19 cellular contexts compared by ENCODE assay signal in the genomic region with DNA sequence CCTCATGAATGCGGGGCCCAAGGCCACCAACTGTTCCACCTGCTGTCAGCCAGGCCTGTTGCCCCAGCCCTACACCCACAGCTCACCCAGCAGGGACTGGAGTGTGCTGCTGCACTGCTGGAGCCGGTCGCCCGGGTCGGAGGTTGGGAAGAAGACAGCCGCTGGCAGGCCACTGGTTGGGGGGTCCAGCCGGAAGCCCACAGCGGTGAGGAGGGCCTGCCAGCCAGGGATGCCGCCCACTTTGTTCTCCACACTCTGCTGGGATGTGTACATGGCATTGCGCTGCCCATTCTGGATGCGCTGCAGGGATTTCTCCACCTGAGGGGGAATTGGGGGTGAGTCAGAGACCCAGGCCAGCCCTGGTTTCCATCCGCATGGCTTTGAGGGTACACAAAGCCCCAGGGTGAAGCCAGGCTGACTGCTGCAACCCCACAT.
A peak's percentile ranks its signal among the peaks of the same experiment; 100 is the strongest.
DNase-seq lines count a peak whose midpoint lies in the region; ATAC-seq, FAIRE-seq and TF ChIP-seq lines count a peak whose summit lies in the region.
"Had no signal": no experiment of that assay in that cellular context is flagged by ENCODE, and none has a peak within 500 bp of the region (broad histone marks: within the 10 kb centered on the region; RNA-seq: fewer than 3 reads in every experiment).

No MANE protein-coding gene starts in this region.

- intact Hi-C loops in right lobe of liver (cut with DNase I): no loop called here
- intact Hi-C loops in HepG2 (cut with micrococcal nuclease; ENCODE audit: unreplicated experiment): no loop called here

- no peaks in the 10 kb centered on the region for H3K9me3 ChIP-seq in right lobe of liver
- H3K9me3 ChIP-seq in HepG2 (ENCODE audit: low read length): no peaks in the 10 kb centered on the region
- H3K9me3 ChIP-seq in H1 (ENCODE audit: insufficient read depth in 2 of 2, low read depth in 1 of 2, low read length in 1 of 2): no peaks in the 10 kb centered on the region
- no peaks in the 10 kb centered on the region for H3K9me3 ChIP-seq in osteoblast (ENCODE audit: low read depth, low read length)
- H3K9me3 ChIP-seq: MG63 had no signal

- H4K20me1 ChIP-seq in HepG2 (ENCODE audit: insufficient read depth, low read length) (no peaks in the 10 kb centered on the region), H1 (replicated peaks in 1 of 2; ENCODE audit: control insufficient read depth in 1 of 2, insufficient read depth in 2 of 2, low read length in 2 of 2) (peaks cover 0 to 2% of the 10 kb centered on the region in 2 experiments), osteoblast (ENCODE audit: insufficient read depth, low read length) (peaks cover 3% of the 10 kb centered on the region)

- no peaks in the 10 kb centered on the region for H3K27me3 ChIP-seq in right lobe of liver
- no peaks in the 10 kb centered on the region for H3K27me3 ChIP-seq in HepG2 (ENCODE audit: control insufficient read depth in 1 of 2, insufficient read depth in 2 of 2, low read length in 2 of 2)
- peaks cover 0 to 2% (median 0%) of the 10 kb centered on the region in 4 experiments; a peak in 2 of 7 replicates for H3K27me3 ChIP-seq in H1 (replicated peaks in 1 of 4; ENCODE audit: control insufficient read depth in 3 of 4, extremely low read depth in 1 of 4, insufficient read depth in 3 of 4, low read length in 3 of 4)
- no peaks in the 10 kb centered on the region for H3K27me3 ChIP-seq in osteoblast (ENCODE audit: insufficient read depth, low read length)
- H3K27me3 ChIP-seq: MG63 had no signal

- in situ Hi-C loops in HepG2 (cut with HindIII; ENCODE audit: extremely low pct_ligation_motif_present, low pct_unique_long_range_greater_than_20kb): no loop called here

- H2BK15ac ChIP-seq in H1 (ENCODE audit: low read length): no peak overlapping the region

- H3K4me3 ChIP-seq in right lobe of liver (no peak overlapping the region), HepG2 (replicated peaks in 1 of 3; ENCODE audit: insufficient read depth in 1 of 3, low read depth in 2 of 3, low read length in 3 of 3) (no peak overlapping the region), H1 (ENCODE audit: extremely low read depth in 1 of 4, insufficient read depth in 2 of 4, low read depth in 3 of 4, low read length in 4 of 4) (no peak overlapping the region), osteoblast (ENCODE audit: insufficient read depth, low read length) (no peak overlapping the region)
- H3K4me3 ChIP-seq: GM23338, MG63 had no signal

- no peak overlapping the region for H3K9ac ChIP-seq in HepG2 (ENCODE audit: insufficient read depth, low read depth, low read length)
- H3K9ac ChIP-seq in H1 (replicated peaks in 1 of 4; ENCODE audit: extremely low read depth in 1 of 4, low read depth in 3 of 4, low read length in 3 of 4): no peak overlapping the region
- H3K9ac ChIP-seq: KMS-11 had no signal

- H2BK20ac ChIP-seq in H1 (ENCODE audit: low read length): no peak overlapping the region

- H4K5ac ChIP-seq in H1 (ENCODE audit: insufficient read length, low read depth, low read length): no peak overlapping the region

- H3K4ac ChIP-seq in H1 (replicated peaks; ENCODE audit: insufficient read length, low read depth, low read length): no peak overlapping the region

- no peaks in the 10 kb centered on the region; the same call in 1 of the 2 replicates for H3K23me2 ChIP-seq in H1 (ENCODE audit: low read depth, low read length)

- ATAC-seq in right lobe of liver (no peak), HepG2 (no peak), GM21367 (IDR thresholded peaks at IDR 0.05; ENCODE audit: unreplicated experiment) (no peak)
- ATAC-seq: GM23338, Panc1 had no signal

- H2BK120ac ChIP-seq in H1 (replicated peaks; ENCODE audit: low read depth, low read length): no peak overlapping the region

- TF ChIP-seq EP300 in HepG2 (IDR thresholded peaks at IDR 0.05; ENCODE audit: low read depth in 2 of 2, low read length in 2 of 2): no peak
- no peak for TF ChIP-seq EP300 in HepG2 (CRISPR knock-in tag; IDR thresholded peaks at IDR 0.05; ENCODE audit: borderline replicate concordance)
- no peak for TF ChIP-seq EP300 in H1 (IDR thresholded peaks at IDR 0.05; ENCODE audit: borderline replicate concordance in 1 of 2, low read depth in 2 of 2, low read length in 2 of 2)

- no peak for TF ChIP-seq CTCF in right lobe of liver (IDR thresholded peaks at IDR 0.05)
- no peak for TF ChIP-seq CTCF in HepG2 (CRISPR knock-in tag; IDR thresholded peaks at IDR 0.05)
- TF ChIP-seq CTCF in H1 (IDR thresholded peaks at IDR 0.05; ENCODE audit: control extremely low read depth in 1 of 3, insufficient read depth in 1 of 3, low read depth in 1 of 3, low read length in 3 of 3): no peak
- no peak for TF ChIP-seq CTCF in osteoblast (IDR thresholded peaks at IDR 0.05; ENCODE audit: extremely low read depth, low read depth, low read length)

- DNase-seq in right lobe of liver (peak in 2 of 3 donors; percentile 42 to 47), HepG2 (ENCODE audit: low spot score) (no peak), H1 (ENCODE audit: low read depth in 1 of 2, low spot score in 2 of 2) (no peak), osteoblast (ENCODE audit: insufficient read length, low spot score, missing footprints) (peak; percentile 65), NCI-H187 treated with DMSO at 0.1 percent for 48 hours (lab: John Stamatoyannopoulos, UW) (no peak), cerebellar nuclear complex (lab: John Stamatoyannopoulos, UW) (no peak)
- DNase-seq: DND-41, GF-D8, MG63, NCI-H1092 treated with DMSO at 0.1 percent for 48 hours, NCI-H1694 treated with DMSO at 0.1 percent for 48 hours, NCI-H2171, NCI-H446 treated with DMSO at 0.1 percent for 48 hours, NCI-H748 treated with DMSO at 0.1 percent for 48 hours, SHP77 had no signal

- CTCF ChIA-PET in HepG2 (lab: Yijun Ruan, JAX; ENCODE audit: low intra/inter-chr PET ratio, low total read pairs): no interaction called here
- CTCF ChIA-PET in H1 (lab: Charles Lee; ENCODE audit: partially characterized antibody): interaction anchor here (0.9 to 3.1 kb wide), 8 partner anchors 8 to 118 kb away, joined by 3 to 38 read pairs (median 8); no protein-coding TSS in a partner anchor

- H4K91ac ChIP-seq in H1 (replicated peaks; ENCODE audit: insufficient read length, low read length): no peak overlapping the region

- H3K4me1 ChIP-seq in right lobe of liver (peaks cover 0 to 11% (median 5%) of the 10 kb centered on the region in 4 donors), HepG2 (ENCODE audit: insufficient read depth, low read length) (peaks cover 8% of the 10 kb centered on the region), H1 (replicated peaks in 1 of 4; ENCODE audit: control insufficient read depth in 3 of 4, insufficient read depth in 4 of 4, low read length in 3 of 4) (peaks cover 0 to 24% (median 17%) of the 10 kb centered on the region in 4 experiments; a peak in 6 of 7 replicates), osteoblast (ENCODE audit: insufficient read depth, low read length) (peaks cover 28% of the 10 kb centered on the region)

- H2AFZ ChIP-seq in HepG2 (ENCODE audit: low read length) (no peak overlapping the region), H1 (ENCODE audit: low read length) (no peak overlapping the region), osteoblast (ENCODE audit: low read length) (no peak overlapping the region)
- H2AFZ ChIP-seq: GM23338 had no signal

- H4K8ac ChIP-seq in H1 (ENCODE audit: extremely low read depth, insufficient read depth, low read length): no peak overlapping the region

- H3K36me3 ChIP-seq in right lobe of liver (no peaks in the 10 kb centered on the region), HepG2 (replicated peaks in 1 of 2; ENCODE audit: control insufficient read depth in 1 of 2, insufficient read depth in 2 of 2, low read length in 2 of 2) (peaks cover 9% of the 10 kb centered on the region in 2 experiments; a peak in 4 of 5 replicates), H1 (ENCODE audit: control insufficient read depth in 2 of 4, insufficient read depth in 4 of 4, low read length in 3 of 4) (no peaks in the 10 kb centered on the region; a peak in 1 of 8 replicates), osteoblast (ENCODE audit: insufficient read depth, low read length) (peaks cover 4% of the 10 kb centered on the region)
- H3K36me3 ChIP-seq: MG63 had no signal

- POLR2A ChIA-PET in HepG2 (lab: Yijun Ruan, JAX) (no interaction called here), H1 (lab: Charles Lee; ENCODE audit: partially characterized antibody) (no interaction called here)

- peak overlapping the region; percentile 57; the same call in 1 of the 2 replicates for H3K18ac ChIP-seq in H1 (ENCODE audit: extremely low read depth, low read length)

- TF ChIP-seq POLR2A in right lobe of liver (IDR thresholded peaks at IDR 0.05) (no peak), HepG2 (IDR thresholded peaks at IDR 0.05; ENCODE audit: insufficient read depth in 1 of 2, low read depth in 2 of 2, low read length in 2 of 2) (no peak), H1 (IDR thresholded peaks at IDR 0.05; ENCODE audit: control extremely low read depth in 1 of 2, low read depth in 2 of 2, low read length in 2 of 2) (no peak)

- no peak overlapping the region for H3K14ac ChIP-seq in H1 (ENCODE audit: insufficient read length)

- H3K79me2 ChIP-seq in HepG2 (ENCODE audit: insufficient read depth, low read length) (no peaks in the 10 kb centered on the region), H1 (ENCODE audit: control insufficient read depth in 1 of 2, insufficient read depth in 2 of 2, low read length in 2 of 2) (no peaks in the 10 kb centered on the region), osteoblast (ENCODE audit: insufficient read depth, low read length) (no peaks in the 10 kb centered on the region)

- no peak overlapping the region for H2BK12ac ChIP-seq in H1 (ENCODE audit: low read depth, low read length)

- 0 out of 2 replicates have a peak, but pooled peaks cover 2% of the 10 kb centered on the region for H3K79me1 ChIP-seq in H1 (ENCODE audit: low read depth, low read length)

- WGBS in right lobe of liver (ENCODE audit: insufficient coverage, low coverage, low lambda C conversion rate, missing lambda C conversion rate): 100% methylated on average over 1 of the region's 12 CpGs
- 93% methylated on average over 3 of the region's 12 CpGs for WGBS in HepG2 (ENCODE audit: low lambda C conversion rate)
- WGBS in H1 (ENCODE audit: extremely low coverage in 1 of 2, insufficient coverage in 1 of 2, insufficient read length in 1 of 2, insufficient replicate concordance in 2 of 2, low coverage in 1 of 2, low lambda C conversion rate in 2 of 2, missing lambda C conversion rate in 1 of 2), 2 experiments: 98% methylated on average over 8 of the region's 12 CpGs; no CpG with 5 or more reads in 1 of the 2 experiments

- BruUV-seq in HepG2 (replicated peaks; lab: Mats Ljungman, UMichigan): no TSS peak

- FAIRE-seq in HepG2 (lab: Jason Lieb, UNC) (no peak), H1 (lab: Jason Lieb, UNC) (no peak)

- no peak for TF ChIP-seq RAD21 in HepG2 (CRISPR knock-in tag; IDR thresholded peaks at IDR 0.05)
- no peak for TF ChIP-seq RAD21 in H1 (IDR thresholded peaks at IDR 0.05 in 1 of 2, conservative IDR thresholded peaks at IDR 0.05 in 1 of 2; ENCODE audit: low read depth in 2 of 2, low read length in 2 of 2)

- no peak overlapping the region for H2BK5ac ChIP-seq in H1 (ENCODE audit: low read depth, low read length)

- H3K4me2 ChIP-seq in HepG2 (ENCODE audit: low read depth, low read length) (no peak overlapping the region), H1 (ENCODE audit: insufficient read depth in 1 of 2, low read depth in 2 of 2, low read length in 2 of 2) (no peak overlapping the region), osteoblast (ENCODE audit: insufficient read depth, low read length) (no peak overlapping the region)
- H3K4me2 ChIP-seq: KMS-11 had no signal

- H3K27ac ChIP-seq in right lobe of liver (no peak overlapping the region), HepG2 (ENCODE audit: extremely low read length, insufficient read depth, low read length) (no peak overlapping the region), H1 (ENCODE audit: low read depth, low read length) (no peak overlapping the region), osteoblast (ENCODE audit: low read depth, low read length) (no peak overlapping the region)
- H3K27ac ChIP-seq: KMS-11 had no signal

- H3K56ac ChIP-seq in H1 (replicated peaks; ENCODE audit: insufficient read length, low read depth, low read length): no peak overlapping the region

- no peak overlapping the region for H3K23ac ChIP-seq in H1 (ENCODE audit: insufficient read length)

- peak overlapping the region; percentile 9; the same call in 1 of the 2 replicates for H2AK5ac ChIP-seq in H1 (ENCODE audit: low read depth, low read length)

Comparison
In these comparisons a context has a peak if more than half of its experiments do, and no peak if none do; other contexts are left out.
1. DNase-seq: peak in right lobe of liver (2 of 3) and osteoblast (single experiment); none in HepG2 (single experiment), H1 (0 of 2), NCI-H187 treated with DMSO at 0.1 percent for 48 hours (single experiment) and cerebellar nuclear complex (0 of 2).